Comparison of ENCODE assay signal across 1 cellular context in the genomic region with DNA sequence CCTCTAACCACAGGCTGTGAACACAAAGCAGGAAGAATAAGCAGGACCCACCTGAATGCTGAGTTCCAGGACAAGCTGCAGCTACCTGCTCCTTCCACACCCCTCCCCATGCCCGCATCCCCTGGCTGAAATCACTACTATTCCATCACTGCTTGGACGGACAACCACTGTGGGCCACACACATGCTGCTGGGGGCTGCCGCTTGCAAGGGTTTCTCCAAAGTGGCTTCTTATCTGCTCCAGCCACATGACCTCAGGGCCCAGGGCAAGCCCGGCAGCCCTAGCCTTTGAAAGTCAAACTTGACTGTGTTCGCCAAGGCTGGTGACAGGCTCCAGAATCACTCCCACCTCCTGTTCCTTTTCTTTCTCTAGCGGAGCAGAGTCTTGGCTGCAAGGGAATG.
TF ChIP-seq lines count a peak whose summit lies in the region.

No MANE protein-coding gene starts in this region.

TF ChIP-seq in GM23338, 12 proteins besides CTCF, POLR2A, EP300 and RAD21 (continued from another document):
- TF ChIP-seq, protein P1, sequence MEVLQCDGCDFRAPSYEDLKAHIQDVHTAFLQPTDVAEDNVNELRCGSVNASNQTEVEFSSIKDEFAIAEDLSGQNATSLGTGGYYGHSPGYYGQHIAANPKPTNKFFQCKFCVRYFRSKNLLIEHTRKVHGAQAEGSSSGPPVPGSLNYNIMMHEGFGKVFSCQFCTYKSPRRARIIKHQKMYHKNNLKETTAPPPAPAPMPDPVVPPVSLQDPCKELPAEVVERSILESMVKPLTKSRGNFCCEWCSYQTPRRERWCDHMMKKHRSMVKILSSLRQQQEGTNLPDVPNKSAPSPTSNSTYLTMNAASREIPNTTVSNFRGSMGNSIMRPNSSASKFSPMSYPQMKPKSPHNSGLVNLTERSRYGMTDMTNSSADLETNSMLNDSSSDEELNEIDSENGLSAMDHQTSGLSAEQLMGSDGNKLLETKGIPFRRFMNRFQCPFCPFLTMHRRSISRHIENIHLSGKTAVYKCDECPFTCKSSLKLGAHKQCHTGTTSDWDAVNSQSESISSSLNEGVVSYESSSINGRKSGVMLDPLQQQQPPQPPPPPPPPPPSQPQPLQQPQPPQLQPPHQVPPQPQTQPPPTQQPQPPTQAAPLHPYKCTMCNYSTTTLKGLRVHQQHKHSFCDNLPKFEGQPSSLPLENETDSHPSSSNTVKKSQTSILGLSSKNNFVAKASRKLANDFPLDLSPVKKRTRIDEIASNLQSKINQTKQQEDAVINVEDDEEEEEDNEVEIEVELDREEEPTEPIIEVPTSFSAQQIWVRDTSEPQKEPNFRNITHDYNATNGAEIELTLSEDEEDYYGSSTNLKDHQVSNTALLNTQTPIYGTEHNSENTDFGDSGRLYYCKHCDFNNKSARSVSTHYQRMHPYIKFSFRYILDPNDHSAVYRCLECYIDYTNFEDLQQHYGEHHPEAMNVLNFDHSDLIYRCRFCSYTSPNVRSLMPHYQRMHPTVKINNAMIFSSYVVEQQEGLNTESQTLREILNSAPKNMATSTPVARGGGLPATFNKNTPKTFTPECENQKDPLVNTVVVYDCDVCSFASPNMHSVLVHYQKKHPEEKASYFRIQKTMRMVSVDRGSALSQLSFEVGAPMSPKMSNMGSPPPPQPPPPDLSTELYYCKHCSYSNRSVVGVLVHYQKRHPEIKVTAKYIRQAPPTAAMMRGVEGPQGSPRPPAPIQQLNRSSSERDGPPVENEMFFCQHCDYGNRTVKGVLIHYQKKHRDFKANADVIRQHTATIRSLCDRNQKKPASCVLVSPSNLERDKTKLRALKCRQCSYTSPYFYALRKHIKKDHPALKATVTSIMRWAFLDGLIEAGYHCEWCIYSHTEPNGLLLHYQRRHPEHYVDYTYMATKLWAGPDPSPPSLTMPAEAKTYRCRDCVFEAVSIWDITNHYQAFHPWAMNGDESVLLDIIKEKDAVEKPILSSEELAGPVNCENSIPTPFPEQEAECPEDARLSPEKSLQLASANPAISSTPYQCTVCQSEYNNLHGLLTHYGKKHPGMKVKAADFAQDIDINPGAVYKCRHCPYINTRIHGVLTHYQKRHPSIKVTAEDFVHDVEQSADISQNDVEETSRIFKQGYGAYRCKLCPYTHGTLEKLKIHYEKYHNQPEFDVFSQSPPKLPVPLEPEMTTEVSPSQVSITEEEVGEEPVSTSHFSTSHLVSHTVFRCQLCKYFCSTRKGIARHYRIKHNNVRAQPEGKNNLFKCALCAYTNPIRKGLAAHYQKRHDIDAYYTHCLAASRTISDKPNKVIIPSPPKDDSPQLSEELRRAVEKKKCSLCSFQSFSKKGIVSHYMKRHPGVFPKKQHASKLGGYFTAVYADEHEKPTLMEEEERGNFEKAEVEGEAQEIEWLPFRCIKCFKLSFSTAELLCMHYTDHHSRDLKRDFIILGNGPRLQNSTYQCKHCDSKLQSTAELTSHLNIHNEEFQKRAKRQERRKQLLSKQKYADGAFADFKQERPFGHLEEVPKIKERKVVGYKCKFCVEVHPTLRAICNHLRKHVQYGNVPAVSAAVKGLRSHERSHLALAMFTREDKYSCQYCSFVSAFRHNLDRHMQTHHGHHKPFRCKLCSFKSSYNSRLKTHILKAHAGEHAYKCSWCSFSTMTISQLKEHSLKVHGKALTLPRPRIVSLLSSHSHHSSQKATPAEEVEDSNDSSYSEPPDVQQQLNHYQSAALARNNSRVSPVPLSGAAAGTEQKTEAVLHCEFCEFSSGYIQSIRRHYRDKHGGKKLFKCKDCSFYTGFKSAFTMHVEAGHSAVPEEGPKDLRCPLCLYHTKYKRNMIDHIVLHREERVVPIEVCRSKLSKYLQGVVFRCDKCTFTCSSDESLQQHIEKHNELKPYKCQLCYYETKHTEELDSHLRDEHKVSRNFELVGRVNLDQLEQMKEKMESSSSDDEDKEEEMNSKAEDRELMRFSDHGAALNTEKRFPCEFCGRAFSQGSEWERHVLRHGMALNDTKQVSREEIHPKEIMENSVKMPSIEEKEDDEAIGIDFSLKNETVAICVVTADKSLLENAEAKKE (CRISPR knock-in tag; IDR thresholded peaks at IDR 0.05): no peak
- TF ChIP-seq EZH2phosphoT487 (IDR thresholded peaks at IDR 0.05; ENCODE audit: unreplicated experiment) (no peak), NANOG (IDR thresholded peaks at IDR 0.05; ENCODE audit: borderline replicate concordance) (no peak), ZNF114 (CRISPR knock-in tag; IDR thresholded peaks at IDR 0.05) (no peak), EZH2 (IDR thresholded peaks at IDR 0.05; ENCODE audit: low read depth, unreplicated experiment) (no peak)
